In the genomic region with DNA sequence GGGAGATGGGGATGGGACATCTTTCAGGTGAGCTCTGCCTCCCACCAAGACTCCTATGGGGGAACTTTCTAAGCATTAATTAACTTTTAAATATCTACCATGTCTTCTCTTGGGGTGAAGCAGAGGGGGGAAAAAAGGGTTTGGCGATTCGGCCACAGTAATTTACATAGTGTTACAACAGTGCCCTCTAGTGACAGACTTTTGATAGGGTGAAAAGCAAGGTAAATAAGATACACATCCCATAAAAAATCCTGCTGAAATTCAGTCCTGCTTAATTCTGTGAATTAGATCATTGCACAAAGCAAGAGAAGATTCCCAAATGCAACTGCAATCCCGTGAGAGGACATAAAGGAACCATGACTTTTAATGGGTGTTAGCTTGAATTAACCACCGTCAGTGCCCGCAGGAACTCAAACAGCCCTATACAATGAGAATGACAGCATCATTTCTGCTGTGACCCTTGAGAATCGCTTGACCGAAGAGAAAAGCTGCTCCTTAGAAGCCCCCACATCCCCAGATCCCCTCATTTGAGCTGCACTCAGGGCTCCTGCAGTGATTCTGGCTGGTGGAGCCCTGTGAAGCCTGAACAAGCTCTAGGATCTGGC, we compare ENCODE assay signal across 9 cellular contexts. TPM values are rescaled to one million over a fixed set of nuclear protein-coding genes. Genes with fewer than 3 reads are reported as not detected.
DNase-seq lines count a peak whose midpoint lies in the region; ATAC-seq and TF ChIP-seq lines count a peak whose summit lies in the region.
"Had no signal": no experiment of that assay in that cellular context is flagged by ENCODE, and none has a peak within 500 bp of the region (broad histone marks: within the 10 kb centered on the region; RNA-seq: fewer than 3 reads in every experiment).

No MANE protein-coding gene starts in this region.

- DNase-seq in CD1c-positive myeloid dendritic cell (ENCODE audit: extremely low spot score) (peak; percentile 47), NCI-H2196 (lab: John Stamatoyannopoulos, UW; ENCODE audit: unreplicated experiment) (peak; percentile 66), right lobe of liver (no peak), NCI-H524 treated with DMSO at 0.1 percent for 48 hours (lab: John Stamatoyannopoulos, UW) (no peak)

- no peaks in the 10 kb centered on the region for H3K27me3 ChIP-seq in right lobe of liver
- H3K27me3 ChIP-seq: SJSA1 had no signal

- peak; percentile 54 to 70 for TF ChIP-seq CTCF in brain (conservative IDR thresholded peaks at IDR 0.05)
- peak; percentile 62 to 73 (median 72) for TF ChIP-seq CTCF in right lobe of liver (IDR thresholded peaks at IDR 0.05)

- peak overlapping the region in 1 of 5 experiments; percentile 15 for H3K27ac Mint-ChIP-seq in brain

- WGBS in right lobe of liver (ENCODE audit: insufficient coverage, low coverage, low lambda C conversion rate, missing lambda C conversion rate): 10% methylated on average over 4 of the region's 7 CpGs

- no peak overlapping the region for H3K4me3 ChIP-seq in right lobe of liver
- H3K4me3 ChIP-seq: SJSA1 had no signal

- H3K27me3 Mint-ChIP-seq in brain: peaks cover 4% of the 10 kb centered on the region

- no peak overlapping the region for H3K27ac ChIP-seq in right lobe of liver
- H3K27ac ChIP-seq: SJSA1 had no signal

- no peaks in the 10 kb centered on the region for H3K4me1 ChIP-seq in right lobe of liver
- H3K4me1 ChIP-seq: SJSA1 had no signal

- peaks cover 20% of the 10 kb centered on the region for H3K4me1 Mint-ChIP-seq in brain

- H3K36me3 ChIP-seq in right lobe of liver: no peaks in the 10 kb centered on the region
- H3K36me3 ChIP-seq: SJSA1 had no signal

- no peaks in the 10 kb centered on the region for H3K9me3 Mint-ChIP-seq in brain

- H3K4me3 Mint-ChIP-seq in brain: no peak overlapping the region

- TF ChIP-seq POLR2A in right lobe of liver (IDR thresholded peaks at IDR 0.05): no peak
- no peak for TF ChIP-seq POLR2A in GM18505 (IDR thresholded peaks at IDR 0.05; ENCODE audit: borderline replicate concordance, extremely low read depth, insufficient read depth, insufficient read length)

- H3K9me3 ChIP-seq in right lobe of liver: no peaks in the 10 kb centered on the region
- H3K9me3 ChIP-seq: SJSA1 had no signal

- ATAC-seq in GM18867 (IDR thresholded peaks at IDR 0.05; ENCODE audit: unreplicated experiment) (peak; percentile 49), right lobe of liver (peak; percentile 72 to 79 (median 76)), HG03439 (IDR thresholded peaks at IDR 0.05; ENCODE audit: unreplicated experiment) (no peak), GM18505 (IDR thresholded peaks at IDR 0.05; ENCODE audit: unreplicated experiment) (no peak)

- no peaks in the 10 kb centered on the region for H3K36me3 Mint-ChIP-seq in brain

- intact Hi-C loops in right lobe of liver (cut with DNase I): no loop called here

RNA-seq across cellular contexts. Expression of a gene that starts 32.8 kb away (rescaled TPM):
- 0.29 TPM for polyA plus RNA-seq in brain (ENCODE audit: insufficient read depth, low read depth, low replicate concordance)
- total RNA-seq in right lobe of liver: 1 to 10 TPM in 1 of 6 experiments, under 1 TPM in 5; 0.14 to 2.4 (median 0.56) TPM
- total RNA-seq: SJSA1 had no signal

Comparison
In these comparisons a context has a peak if more than half of its experiments do, and no peak if none do; other contexts are left out.
1. DNase-seq: peak in CD1c-positive myeloid dendritic cell (single experiment) and NCI-H2196 (single experiment); none in right lobe of liver (0 of 3) and NCI-H524 treated with DMSO at 0.1 percent for 48 hours (single experiment).
2. ATAC-seq: peak in GM18867 (single experiment) and right lobe of liver (4 of 4); none in HG03439 (single experiment) and GM18505 (single experiment).